Comparison of ENCODE assay signal across 12 cellular contexts in genomic region chr7:5430612-5430947, GRCh38. TPM values are rescaled to one million over a fixed set of nuclear protein-coding genes. Genes with fewer than 3 reads are reported as not detected.
DNase-seq lines count a peak whose midpoint lies in the region; ATAC-seq, FAIRE-seq and TF ChIP-seq lines count a peak whose summit lies in the region.
"Had no signal": no experiment of that assay in that cellular context is flagged by ENCODE, and none has a peak within 500 bp of the region (broad histone marks: within the 10 kb centered on the region; RNA-seq: fewer than 3 reads in every experiment).

No MANE protein-coding gene starts in this region.

- H3K27me3 ChIP-seq in GM23248 (replicated peaks; ENCODE audit: insufficient read depth) (no peaks in the 10 kb centered on the region), K562 (ENCODE audit: control insufficient read depth in 2 of 2, insufficient read depth in 2 of 2, low read length in 2 of 2) (no peaks in the 10 kb centered on the region), layer of hippocampus (ENCODE audit: control insufficient read depth, insufficient read depth, low read length) (no peaks in the 10 kb centered on the region), stomach smooth muscle (ENCODE audit: control insufficient read depth in 1 of 2, insufficient read depth in 2 of 2, low read length in 2 of 2) (no peaks in the 10 kb centered on the region)
- peaks cover 6 to 18% of the 10 kb centered on the region in 2 donors for H3K27me3 ChIP-seq in naive thymus-derived CD4-positive, alpha-beta T cell (ENCODE audit: control insufficient read depth in 2 of 2, insufficient read depth in 2 of 2, low read length in 2 of 2)
- H3K27me3 ChIP-seq: neutrophil had no signal

- WGBS in GM23248 (ENCODE audit: low coverage in 1 of 2, low lambda C conversion rate in 2 of 2, missing lambda C conversion rate in 2 of 2), 2 experiments: 92 to 95% methylated on average over 5 of the region's 5 CpGs
- 70% methylated on average over 5 of the region's 5 CpGs for WGBS in K562 (ENCODE audit: insufficient coverage, low coverage, missing lambda C conversion rate)

- no peak for TF ChIP-seq EP300 in K562 (IDR thresholded peaks at IDR 0.05; ENCODE audit: low read length)

- peak overlapping the region; percentile 95 for H3K9ac ChIP-seq in GM23248
- H3K9ac ChIP-seq in K562 (ENCODE audit: insufficient read depth in 1 of 2, low read depth in 2 of 2, low read length in 2 of 2): peak overlapping the region in 1 of 2 experiments; percentile 66; a peak in 1 of 4 replicates
- peak overlapping the region; percentile 77 to 84 for H3K9ac ChIP-seq in stomach smooth muscle (ENCODE audit: low read length in 2 of 2)
- H3K9ac ChIP-seq: KMS-11 had no signal

- no peak for TF ChIP-seq CTCF in K562 (IDR thresholded peaks at IDR 0.05 in 2 of 3, conservative IDR thresholded peaks at IDR 0.05 in 1 of 3; ENCODE audit: insufficient read depth in 2 of 3, low read depth in 1 of 3, low read length in 3 of 3)

- H2AFZ ChIP-seq in GM23248 (no peak overlapping the region), K562 (ENCODE audit: low read depth, low read length) (no peak overlapping the region)

- H3F3A ChIP-seq in GM23248 (ENCODE audit: insufficient read depth): 0 out of 2 replicates have a peak, but pooled peaks cover 4% of the 10 kb centered on the region

- peak overlapping the region; percentile 98; the same call in 1 of the 2 replicates for H3K27ac ChIP-seq in GM23248
- H3K27ac ChIP-seq in K562 (ENCODE audit: extremely low read depth, low read depth, low read length): no peak overlapping the region
- peak overlapping the region; percentile 38 for H3K27ac ChIP-seq in layer of hippocampus (ENCODE audit: low read depth, low read length)
- peak overlapping the region; percentile 97 for H3K27ac ChIP-seq in stomach smooth muscle (ENCODE audit: low read length)
- no peak overlapping the region for H3K27ac ChIP-seq in naive thymus-derived CD4-positive, alpha-beta T cell (ENCODE audit: low read depth, low read length)
- H3K27ac ChIP-seq: KMS-11 had no signal

- CTCF ChIA-PET in K562 (lab: Yijun Ruan, JAX; ENCODE audit: low intra/inter-chr PET ratio): no interaction called here
- CTCF ChIA-PET in naive thymus-derived CD4-positive, alpha-beta T cell (lab: Charles Lee): no interaction called here

- in situ Hi-C loops in GM23248 (cut with MboI): no loop called here
- in situ Hi-C loops in K562 (cut with MboI): no loop called here

- BruUV-seq in K562 (replicated peaks; lab: Mats Ljungman, UMichigan): no TSS peak

- H3K36me3 Mint-ChIP-seq in naive thymus-derived CD8-positive, alpha-beta T cell: peaks cover 3 to 6% (median 5%) of the 10 kb centered on the region in 3 donors
- peaks cover 0 to 7% (median 4%) of the 10 kb centered on the region in 5 donors for H3K36me3 Mint-ChIP-seq in naive thymus-derived CD4-positive, alpha-beta T cell

- peaks cover 31 to 76% (median 48%) of the 10 kb centered on the region in 5 donors for H3K27me3 Mint-ChIP-seq in naive thymus-derived CD8-positive, alpha-beta T cell
- H3K27me3 Mint-ChIP-seq in naive thymus-derived CD4-positive, alpha-beta T cell: peaks cover 37 to 68% (median 52%) of the 10 kb centered on the region in 5 donors

- H4K20me1 ChIP-seq in GM23248 (ENCODE audit: insufficient read depth): no peaks in the 10 kb centered on the region
- H4K20me1 ChIP-seq in K562 (replicated peaks; ENCODE audit: control insufficient read depth, insufficient read depth, low read length): no peaks in the 10 kb centered on the region

- H3K4me1 ChIP-seq in GM23248 (ENCODE audit: insufficient read depth) (0 out of 2 replicates have a peak, but pooled peaks cover 4% of the 10 kb centered on the region), K562 (replicated peaks in 1 of 2; ENCODE audit: control insufficient read depth in 2 of 2, insufficient read depth in 2 of 2, low read length in 2 of 2) (peaks cover 39 to 58% of the 10 kb centered on the region in 2 experiments), stomach smooth muscle (ENCODE audit: control insufficient read depth, insufficient read depth, low read length) (peaks cover 35% of the 10 kb centered on the region)
- peaks cover 6 to 18% of the 10 kb centered on the region in 2 donors for H3K4me1 ChIP-seq in naive thymus-derived CD4-positive, alpha-beta T cell (ENCODE audit: control insufficient read depth in 2 of 2, insufficient read depth in 2 of 2, low read length in 2 of 2)

- H3K4me2 ChIP-seq in GM23248 (ENCODE audit: unreplicated experiment) (peak overlapping the region; percentile 93), K562 (ENCODE audit: insufficient read depth, low read length) (no peak overlapping the region)
- H3K4me2 ChIP-seq: KMS-11 had no signal

- intact Hi-C loops in K562 (cut with micrococcal nuclease): no loop called here
- intact Hi-C loops in naive thymus-derived CD4-positive, alpha-beta T cell (cut with micrococcal nuclease): no loop called here

- TF ChIP-seq RAD21 in K562 (CRISPR knock-in tag; conservative IDR thresholded peaks at IDR 0.05 in 1 of 2, IDR thresholded peaks at IDR 0.05 in 1 of 2): no peak

- H3K9me3 Mint-ChIP-seq in naive thymus-derived CD8-positive, alpha-beta T cell: peaks cover 0 to 7% (median 2%) of the 10 kb centered on the region in 9 donors
- H3K9me3 Mint-ChIP-seq in naive thymus-derived CD4-positive, alpha-beta T cell: peaks cover 0 to 11% (median 3%) of the 10 kb centered on the region in 11 donors

- H3K9me2 ChIP-seq in GM23248 (ENCODE audit: insufficient read depth): no peaks in the 10 kb centered on the region

- H3K79me2 ChIP-seq in GM23248 (ENCODE audit: insufficient read depth): peaks cover 94% of the 10 kb centered on the region
- H3K79me2 ChIP-seq in K562 (ENCODE audit: control insufficient read depth, insufficient read depth, low read length): peaks cover 46% of the 10 kb centered on the region

- H3K4me3 ChIP-seq in GM23248 (peak overlapping the region; percentile 87), K562 (no peak overlapping the region), stomach smooth muscle (ENCODE audit: low read length in 2 of 2) (peak overlapping the region; percentile 88 to 90)
- no peak overlapping the region for H3K4me3 ChIP-seq in naive thymus-derived CD4-positive, alpha-beta T cell (ENCODE audit: low read length)

- peaks cover 11 to 25% (median 18%) of the 10 kb centered on the region in 4 donors for H3K4me1 Mint-ChIP-seq in naive thymus-derived CD8-positive, alpha-beta T cell
- peaks cover 13 to 24% (median 20%) of the 10 kb centered on the region in 7 donors for H3K4me1 Mint-ChIP-seq in naive thymus-derived CD4-positive, alpha-beta T cell

- DNase-seq in GM23248 (no peak), K562 (ENCODE audit: extremely low read depth in 1 of 4, low spot score in 3 of 4) (no peak), HuH-7.5 (ENCODE audit: low spot score) (no peak)
- DNase-seq in naive thymus-derived CD8-positive, alpha-beta T cell: no peak
- DNase-seq in naive thymus-derived CD4-positive, alpha-beta T cell: no peak
- DNase-seq: stimulated activated CD4-positive, alpha-beta T cell treated with anti-CD3 and anti-CD28 coated beads, Interleukin-4, amount 100 ng/mL, for 24 hours had no signal

- POLR2A ChIA-PET in K562 (lab: Yijun Ruan, JAX): interaction anchor here (0.5 to 1.0 kb wide), 6 partner anchors 22 to 195 kb away, joined by 3 to 4 read pairs (median 3); no protein-coding TSS in a partner anchor
- POLR2A ChIA-PET in naive thymus-derived CD8-positive, alpha-beta T cell (lab: Charles Lee): interaction anchor here (0.6 to 0.7 kb wide), 2 partner anchors 8 to 71 kb away, joined by 3 read pairs; no protein-coding TSS in a partner anchor
- POLR2A ChIA-PET in naive thymus-derived CD4-positive, alpha-beta T cell (lab: Charles Lee): no interaction called here

- no peaks in the 10 kb centered on the region for H3K9me3 ChIP-seq in GM23248 (ENCODE audit: low read depth)
- H3K9me3 ChIP-seq in K562 (replicated peaks; ENCODE audit: control insufficient read depth, insufficient read depth, low read depth, low read length): no peaks in the 10 kb centered on the region
- peaks cover 0 to 5% of the 10 kb centered on the region in 2 donors for H3K9me3 ChIP-seq in stomach smooth muscle (ENCODE audit: control insufficient read depth in 2 of 2, low read length in 2 of 2)
- H3K9me3 ChIP-seq in naive thymus-derived CD4-positive, alpha-beta T cell (ENCODE audit: control insufficient read depth in 2 of 3, low read length in 3 of 3): no peaks in the 10 kb centered on the region
- H3K9me3 ChIP-seq: neutrophil had no signal

- no peaks in the 10 kb centered on the region for H3K9me1 ChIP-seq in K562 (ENCODE audit: control insufficient read depth, insufficient read depth, low read length)

- FAIRE-seq in K562 (lab: Jason Lieb, UNC): no peak
- FAIRE-seq: endometrium had no signal

- no peak overlapping the region for H3K4me3 Mint-ChIP-seq in naive thymus-derived CD8-positive, alpha-beta T cell
- no peak overlapping the region for H3K4me3 Mint-ChIP-seq in naive thymus-derived CD4-positive, alpha-beta T cell

- ATAC-seq in K562 (no peak), HG02610 (IDR thresholded peaks at IDR 0.05; ENCODE audit: unreplicated experiment) (no peak)
- no peak for ATAC-seq in naive thymus-derived CD8-positive, alpha-beta T cell
- no peak for ATAC-seq in naive thymus-derived CD4-positive, alpha-beta T cell

- H3K27ac Mint-ChIP-seq in naive thymus-derived CD8-positive, alpha-beta T cell: no peak overlapping the region
- H3K27ac Mint-ChIP-seq in naive thymus-derived CD4-positive, alpha-beta T cell: no peak overlapping the region

- H3K36me3 ChIP-seq in GM23248 (ENCODE audit: low read depth): no peaks in the 10 kb centered on the region
- H3K36me3 ChIP-seq in K562 (ENCODE audit: control insufficient read depth, insufficient read depth, low read length): no peaks in the 10 kb centered on the region
- H3K36me3 ChIP-seq in stomach smooth muscle (ENCODE audit: control insufficient read depth in 2 of 2, insufficient read depth in 2 of 2, low read length in 2 of 2): peaks cover 0 to 4% of the 10 kb centered on the region in 2 donors
- H3K36me3 ChIP-seq in naive thymus-derived CD4-positive, alpha-beta T cell (ENCODE audit: control insufficient read depth in 2 of 3, insufficient read depth in 3 of 3, low read length in 3 of 3): no peaks in the 10 kb centered on the region
- H3K36me3 ChIP-seq: neutrophil had no signal

- TF ChIP-seq POLR2A in K562 (conservative IDR thresholded peaks at IDR 0.05): no peak

RNA-seq across cellular contexts. Expression of gene TNRC18, which starts 6.9 kb away (rescaled TPM):
- total RNA-seq in GM23248 (2014; rRNA removed; shearing (Covaris generic)): 47.4 and 51.8 TPM in 2 replicates
- 3.7 and 4.8 TPM in 2 replicates for polyA plus RNA-seq in GM23248 (2016; fragmentation: Nextera tagmentation; extraction: Ambion mirVana)
- 41.9 and 74.6 TPM in 2 replicates for total RNA-seq in K562 (2011; cell fraction: chromatin; rRNA removed; ENCODE audit: low replicate concordance)
- total RNA-seq in K562 (2011; cell fraction: nucleolus; rRNA removed): 31.5 and 35.9 TPM in 2 replicates
- 35.6 and 54.7 TPM in 2 replicates for total RNA-seq in K562 (2011; cell fraction: nucleoplasm; rRNA removed)
- 14.3 and 18.0 TPM in 2 replicates for total RNA-seq in K562 (2014; rRNA removed)
- total RNA-seq in K562 (2014; rRNA removed; fragmentation: Illumina TruSeq; extraction: Trizol): 10.8 and 12.1 TPM in 2 replicates
- 19.8 and 23.5 TPM in 2 replicates for total RNA-seq in K562 (2015; rRNA removed; fragmentation: Illumina TruSeq; extraction: Trizol)
- 29.8 and 43.2 TPM in 2 replicates for total RNA-seq in K562 (2021)
- polyA plus RNA-seq in K562 (2011; rRNA removed): 3.2 and 4.2 TPM in 2 replicates
- polyA plus RNA-seq in K562 (2011; cell fraction: cytosol; rRNA removed): 3.5 and 8.3 TPM in 2 replicates
- 12.6 and 17.1 TPM in 2 replicates for polyA plus RNA-seq in K562 (2011; cell fraction: nucleus; rRNA removed)
- 25.7 and 34.0 TPM in 2 replicates for polyA plus RNA-seq in K562 (2012)
- polyA plus RNA-seq in K562 (2014; fragmentation: Illumina TruSeq; extraction: Trizol): 22.3 and 22.7 TPM in 2 replicates
- under 1 TPM; 0.03 TPM for polyA plus RNA-seq in K562 (2014; fragmentation: Nextera tagmentation; extraction: Ambion mirVana)
- 19.2 and 27.2 TPM in 2 replicates for polyA plus RNA-seq in K562 (2014; rRNA removed)
- 10.0 and 10.2 TPM in 2 replicates for polyA minus RNA-seq in K562 (2011; rRNA and poly(A)+ RNA removed)
- 18.2 and 26.2 TPM in 2 replicates for polyA minus RNA-seq in K562 (2011; cell fraction: cytosol; rRNA and poly(A)+ RNA removed)
- polyA minus RNA-seq in K562 (2011; cell fraction: nucleus; rRNA and poly(A)+ RNA removed): 11.3 and 12.7 TPM in 2 replicates
- 10 to 100 TPM; 41.0 to 42.7 TPM for total RNA-seq in naive thymus-derived CD8-positive, alpha-beta T cell
- polyA plus RNA-seq in naive thymus-derived CD8-positive, alpha-beta T cell: 1 to 10 TPM in 2 of 3 donors, under 1 TPM in 1; 0.59 to 1.6 (median 1.0) TPM
- 10 to 100 TPM; 34.2 to 83.7 (median 49.3) TPM for total RNA-seq in naive thymus-derived CD4-positive, alpha-beta T cell
- polyA plus RNA-seq in naive thymus-derived CD4-positive, alpha-beta T cell: under 1 TPM; 0.18 to 0.98 TPM

Comparison
In these comparisons a context has a peak if more than half of its experiments do, and no peak if none do; other contexts are left out.
1. H3K27ac ChIP-seq: peak in GM23248 (single experiment), layer of hippocampus (single experiment) and stomach smooth muscle (single experiment); none in K562 (single experiment) and naive thymus-derived CD4-positive, alpha-beta T cell (single experiment).
2. H3K4me3 ChIP-seq: peak in GM23248 (single experiment) and stomach smooth muscle (2 of 2); none in K562 (single experiment) and naive thymus-derived CD4-positive, alpha-beta T cell (single experiment).